Comparison of ENCODE assay signal across 15 cellular contexts in the genomic region with DNA sequence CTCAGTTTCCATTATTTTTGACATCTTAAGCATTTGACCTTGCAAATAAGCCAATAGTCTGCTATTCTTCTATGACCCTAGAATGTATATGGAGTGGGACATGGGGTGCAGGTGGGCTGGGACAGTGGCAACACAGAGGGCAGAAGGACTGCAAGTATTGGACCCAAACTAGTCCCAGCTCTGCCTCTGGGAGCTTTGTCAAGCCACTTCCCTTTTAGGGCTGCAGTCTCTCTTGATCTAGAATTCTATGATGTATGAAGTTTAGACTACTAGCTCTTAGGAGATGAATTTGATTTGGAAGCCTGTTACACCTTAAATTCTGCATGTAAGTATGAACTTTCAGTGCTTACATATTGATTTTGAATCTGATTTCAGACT. TPM values are rescaled to one million over a fixed set of nuclear protein-coding genes. Genes with fewer than 3 reads are reported as not detected.
A peak's percentile ranks its signal among the peaks of the same experiment; 100 is the strongest.
DNase-seq lines count a peak whose midpoint lies in the region; ATAC-seq and FAIRE-seq lines count a peak whose summit lies in the region.
"Had no signal": no experiment of that assay in that cellular context is flagged by ENCODE, and none has a peak within 500 bp of the region (broad histone marks: within the 10 kb centered on the region; RNA-seq: fewer than 3 reads in every experiment).

No MANE protein-coding gene starts in this region.

- no peaks in the 10 kb centered on the region for H3K4me1 ChIP-seq in small intestine (ENCODE audit: control insufficient read depth in 2 of 2, insufficient read depth in 1 of 2, low read depth in 1 of 2, low read length in 1 of 2)
- H3K4me1 ChIP-seq: esophagus muscularis mucosa, parathyroid adenoma had no signal

- no peaks in the 10 kb centered on the region for H3K36me3 ChIP-seq in small intestine (ENCODE audit: control insufficient read depth in 2 of 2, insufficient read depth in 2 of 2, low read length in 2 of 2)
- H3K36me3 ChIP-seq: esophagus muscularis mucosa had no signal

- H3K9me3 ChIP-seq in small intestine (ENCODE audit: control insufficient read depth, low read depth), result no peaks in the 10 kb centered on the region
- H3K9me3 ChIP-seq: esophagus muscularis mucosa had no signal

- ATAC-seq in GM18867 (IDR thresholded peaks at IDR 0.05; ENCODE audit: unreplicated experiment), result peak; percentile 23
- peak; percentile 22 for ATAC-seq in GM21447 (IDR thresholded peaks at IDR 0.05; ENCODE audit: unreplicated experiment)
- ATAC-seq in HG02973 (IDR thresholded peaks at IDR 0.05; ENCODE audit: unreplicated experiment), result peak; percentile 11
- peak; percentile 26 for ATAC-seq in HG03571 (IDR thresholded peaks at IDR 0.05; ENCODE audit: unreplicated experiment)
- ATAC-seq: activated naive CD4-positive, alpha-beta T cell treated with anti-CD3 and anti-CD28 coated beads, Interleukin-2, amount 50 U/mL, for 72 hours; stimulated activated effector memory CD8-positive, alpha-beta T cell treated with anti-CD3 and anti-CD28 coated beads, Interleukin-12 subunit alpha, Interleukin-12 subunit beta, amount 100 ng/mL, for 72 hours had no signal

- H3K27ac ChIP-seq in small intestine (ENCODE audit: low read depth in 1 of 2, low read length in 1 of 2), result no peak overlapping the region
- H3K27ac ChIP-seq: esophagus muscularis mucosa, parathyroid adenoma had no signal

- no peak overlapping the region for H3K4me3 ChIP-seq in small intestine (ENCODE audit: low read depth in 1 of 2, low read length in 2 of 2)
- H3K4me3 ChIP-seq: esophagus muscularis mucosa had no signal

- H3K27me3 ChIP-seq in small intestine (ENCODE audit: control insufficient read depth in 2 of 2, insufficient read depth in 2 of 2, low read length in 2 of 2), result no peaks in the 10 kb centered on the region

- no peak for FAIRE-seq in small intestine (lab: Jason Lieb, UNC)

- DNase-seq in NCI-H69 (lab: John Stamatoyannopoulos, UW), result no peak
- DNase-seq in NCI-H1694 (lab: John Stamatoyannopoulos, UW), result no peak
- DNase-seq in small intestine, result no peak
- no peak for DNase-seq in activated CD8-positive, alpha-beta memory T cell treated with anti-CD3 and anti-CD28 coated beads, Interleukin-2, amount 50 U/mL, for 4 hours
- DNase-seq: DMS79 treated with DMSO at 0.1 percent for 48 hours, midbrain, NCI-H226 had no signal

RNA-seq across cellular contexts. Expression of gene IL5RA, which starts 27.6 kb away (rescaled TPM):
- polyA plus RNA-seq in small intestine, result under 1 TPM in 2 of 3 donors, not detected in 1; 0.15 to 0.81 TPM

RNA-seq across cellular contexts. Expression of gene TRNT1, which starts 44.2 kb away (rescaled TPM):
- polyA plus RNA-seq in small intestine, result 10 to 100 TPM in 2 of 3 donors, 1 to 10 TPM in 1; 6.5 to 11.7 (median 11.0) TPM
